ENCODE assay signal across 18 cellular contexts in genomic region chr1:67970088-67970487, GRCh38.
DNase-seq lines count a peak whose midpoint lies in the region; ATAC-seq, FAIRE-seq and TF ChIP-seq lines count a peak whose summit lies in the region.
"Had no signal": no experiment of that assay in that cellular context is flagged by ENCODE, and none has a peak within 500 bp of the region (broad histone marks: within the 10 kb centered on the region; RNA-seq: fewer than 3 reads in every experiment).

No MANE protein-coding gene starts in this region.

- H3K18ac ChIP-seq in trophoblast cell (ENCODE audit: low read length), result no peak overlapping the region

- DNase-seq in A549 (ENCODE audit: low read depth in 1 of 2, low spot score in 1 of 2) (peak in 1 of 2 experiments; percentile 40), HFFc6 (peak; percentile 85), amniotic epithelial cell (ENCODE audit: low read depth) (peak; percentile 86), fibroblast of villous mesenchyme (ENCODE audit: low read depth) (peak; percentile 64), NOMO-1 treated with dmso at 0.1 percent for 144 hours (lab: John Stamatoyannopoulos, UW; ENCODE audit: unreplicated experiment) (no peak), NCI-H1417 treated with DMSO at 0.1 percent for 48 hours (lab: John Stamatoyannopoulos, UW) (no peak), GOT3 (lab: John Stamatoyannopoulos, UW) (no peak), trophoblast cell (no peak)
- DNase-seq: activated CD4-positive, alpha-beta T cell treated with anti-CD3 and anti-CD28 coated beads, Interleukin-2, amount 10 ng/mL, durations not matched to agents 7 days and 5 days; activated gamma-delta T cell; glutamatergic neuron; left ventricle myocardium inferior; NCI-H1694 treated with DMSO at 0.1 percent for 48 hours; stimulated activated CD4-positive, alpha-beta T cell treated with anti-CD3 and anti-CD28 coated beads, Interleukin-12 subunit alpha, Interleukin-12 subunit beta, amount 100 ng/mL, for 4 hours; transverse colon had no signal

- H3K27me3 Mint-ChIP-seq in HFFc6 (ENCODE audit: insufficient read depth), result no peaks in the 10 kb centered on the region
- H3K27me3 Mint-ChIP-seq: activated CD4-positive, alpha-beta T cell treated with anti-CD3 and anti-CD28 coated beads, Interleukin-2, amount 10 ng/mL, durations not matched to agents 7 days and 5 days; IgD-negative memory B cell had no signal

- peak in 1 of 2 experiments; percentile 31; a peak in 1 of 6 replicates for ATAC-seq in A549

- no peaks in the 10 kb centered on the region for H3K79me2 ChIP-seq in trophoblast cell (ENCODE audit: control insufficient read depth, insufficient read depth, low read length, poor library complexity)

- H3K79me1 ChIP-seq in trophoblast cell (ENCODE audit: low read length), result no peaks in the 10 kb centered on the region

- H3K4me2 ChIP-seq in A549 (peak overlapping the region; percentile 39), trophoblast cell (ENCODE audit: low read length) (no peak overlapping the region)

- no peak overlapping the region for H3K4ac ChIP-seq in trophoblast cell (ENCODE audit: low read depth, low read length)

- H4K12ac ChIP-seq in trophoblast cell (ENCODE audit: low read depth, low read length), result no peak overlapping the region

- no peak overlapping the region for H2BK12ac ChIP-seq in trophoblast cell (ENCODE audit: low read length)

- H3K14ac ChIP-seq in trophoblast cell (ENCODE audit: low read length), result no peak overlapping the region

- H2BK5ac ChIP-seq in trophoblast cell (ENCODE audit: low read depth, low read length, poor library complexity), result no peak overlapping the region

- POLR2A ChIA-PET in A549 (lab: Yijun Ruan, JAX), result no interaction called here

- H3K9ac ChIP-seq in trophoblast cell (ENCODE audit: low read length), result no peak overlapping the region

- no peak for TF ChIP-seq POLR2A in A549 (IDR thresholded peaks at IDR 0.05; ENCODE audit: low read length)

- no peaks in the 10 kb centered on the region for H3K27me3 ChIP-seq in trophoblast cell (ENCODE audit: insufficient read depth, low read length)
- H3K27me3 ChIP-seq: transverse colon had no signal

- peaks cover 16% of the 10 kb centered on the region for H3K9me3 ChIP-seq in A549
- H3K9me3 ChIP-seq in trophoblast cell (ENCODE audit: insufficient read depth, low read depth, low read length), result no peaks in the 10 kb centered on the region
- H3K9me3 ChIP-seq: left ventricle myocardium inferior had no signal

- no peak overlapping the region for H4K8ac ChIP-seq in trophoblast cell (ENCODE audit: low read depth, low read length)

- TF ChIP-seq RAD21 in A549 (conservative IDR thresholded peaks at IDR 0.05 in 1 of 2, IDR thresholded peaks at IDR 0.05 in 1 of 2), result no peak

- H3K36me3 Mint-ChIP-seq in HFFc6 (ENCODE audit: low read depth), result peaks cover 14% of the 10 kb centered on the region
- H3K36me3 Mint-ChIP-seq: IgD-negative memory B cell had no signal

- H3K27ac ChIP-seq in A549 (peak overlapping the region; percentile 41 to 80; a peak in 5 of 6 replicates), trophoblast cell (ENCODE audit: low read depth, low read length) (no peak overlapping the region)
- H3K27ac ChIP-seq: left ventricle myocardium inferior, transverse colon had no signal

- H3K4me3 ChIP-seq in A549 (no peak overlapping the region), fibroblast of villous mesenchyme (ENCODE audit: low read depth, low read length) (no peak overlapping the region), trophoblast cell (ENCODE audit: low read depth, low read length) (no peak overlapping the region)
- H3K4me3 ChIP-seq: left ventricle myocardium inferior, transverse colon had no signal

- peaks cover 11% of the 10 kb centered on the region; the same call in 1 of the 3 replicates for H3K4me1 ChIP-seq in A549
- no peaks in the 10 kb centered on the region for H3K4me1 ChIP-seq in trophoblast cell (ENCODE audit: control insufficient read depth in 1 of 2, insufficient read depth in 2 of 2, low read length in 2 of 2)
- H3K4me1 ChIP-seq: left ventricle myocardium inferior, transverse colon had no signal

- no peaks in the 10 kb centered on the region for H3K36me3 ChIP-seq in trophoblast cell (ENCODE audit: control insufficient read depth in 1 of 2, insufficient read depth in 2 of 2, low read length in 2 of 2)
- H3K36me3 ChIP-seq: left ventricle myocardium inferior had no signal

- H3K9me3 Mint-ChIP-seq in HFFc6, result peaks cover 4% of the 10 kb centered on the region
- H3K9me3 Mint-ChIP-seq: activated CD4-positive, alpha-beta T cell treated with anti-CD3 and anti-CD28 coated beads, Interleukin-2, amount 10 ng/mL, durations not matched to agents 7 days and 5 days; T-helper 1 cell treated with Interleukin-12 subunit alpha and Interleukin-12 subunit beta and Interleukin-4 antibody, amounts not matched to agents 30 μg/mL and 1 μg/mL, for 36 hours had no signal

- CTCF ChIA-PET in A549 (lab: Yijun Ruan, JAX), result no interaction called here

- no peak overlapping the region for H3K23ac ChIP-seq in trophoblast cell (ENCODE audit: low read length)

- no peak for FAIRE-seq in A549 (lab: Jason Lieb, UNC)
- FAIRE-seq: GM12892 had no signal

- H3K27ac Mint-ChIP-seq in HFFc6, result peak overlapping the region; percentile 76
- H3K27ac Mint-ChIP-seq: activated CD4-positive, alpha-beta T cell treated with anti-CD3 and anti-CD28 coated beads, Interleukin-2, amount 10 ng/mL, durations not matched to agents 7 days and 5 days; IgD-negative memory B cell; T-helper 1 cell treated with Interleukin-12 subunit alpha and Interleukin-12 subunit beta and Interleukin-4 antibody, amounts not matched to agents 30 μg/mL and 1 μg/mL, for 36 hours had no signal

- no peak overlapping the region for H4K91ac ChIP-seq in trophoblast cell (ENCODE audit: low read depth, low read length)

- no peak overlapping the region for H2BK120ac ChIP-seq in trophoblast cell (ENCODE audit: insufficient read depth, low read length, poor library complexity)

- peak in 1 of 2 experiments; percentile 23; a peak in 1 of 5 replicates for TF ChIP-seq EP300 in A549 (IDR thresholded peaks at IDR 0.05)

- WGBS in A549 (ENCODE audit: missing lambda C conversion rate), result 9% methylated on average over 2 of the region's 2 CpGs
- no CpG with 5 or more reads among the region's 2 CpGs for WGBS in trophoblast cell (ENCODE audit: extremely low coverage, insufficient coverage, insufficient read length)

- H2AFZ ChIP-seq in trophoblast cell (ENCODE audit: insufficient read depth, low read length, poor library complexity), result no peak overlapping the region

- TF ChIP-seq CTCF in A549 (IDR thresholded peaks at IDR 0.05), result no peak
- TF ChIP-seq CTCF in HFFc6 (IDR thresholded peaks at IDR 0.05), result no peak
- TF ChIP-seq CTCF in fibroblast of villous mesenchyme (IDR thresholded peaks at IDR 0.05; ENCODE audit: insufficient read depth, low read depth, low read length), result no peak

- H3K4me1 Mint-ChIP-seq in HFFc6 (ENCODE audit: low read depth), result peaks cover 30% of the 10 kb centered on the region
- H3K4me1 Mint-ChIP-seq: activated CD4-positive, alpha-beta T cell treated with anti-CD3 and anti-CD28 coated beads, Interleukin-2, amount 10 ng/mL, durations not matched to agents 7 days and 5 days; IgD-negative memory B cell had no signal

- peak overlapping the region; percentile 79 for H3K4me3 Mint-ChIP-seq in HFFc6
- H3K4me3 Mint-ChIP-seq: activated CD4-positive, alpha-beta T cell treated with anti-CD3 and anti-CD28 coated beads, Interleukin-2, amount 10 ng/mL, durations not matched to agents 7 days and 5 days; IgD-negative memory B cell; T-helper 1 cell treated with Interleukin-12 subunit alpha and Interleukin-12 subunit beta and Interleukin-4 antibody, amounts not matched to agents 30 μg/mL and 1 μg/mL, for 36 hours had no signal

- no peak overlapping the region for H2AK5ac ChIP-seq in trophoblast cell (ENCODE audit: low read length)

TF ChIP-seq in A549, 52 proteins besides CTCF, POLR2A, EP300 and RAD21:
- no peak for TF ChIP-seq E2F6 (IDR thresholded peaks at IDR 0.05; ENCODE audit: borderline replicate concordance, low read depth)
- TF ChIP-seq MAX (IDR thresholded peaks at IDR 0.05), result no peak
- peak; percentile 39; the same call in 1 of the 2 replicates for TF ChIP-seq GATA3 (IDR thresholded peaks at IDR 0.05; ENCODE audit: borderline replicate concordance)
- peak; percentile 80 for TF ChIP-seq JUNB (IDR thresholded peaks at IDR 0.05)
- 0 out of 5 replicates have a peak, but pooled peaks of 1 of the 2 experiments have one; percentile 27 for TF ChIP-seq JUN (IDR thresholded peaks at IDR 0.05)
- TF ChIP-seq NR3C1 (IDR thresholded peaks at IDR 0.05), result no peak
- TF ChIP-seq FOSL2 (IDR thresholded peaks at IDR 0.05), result peak; percentile 84
- TF ChIP-seq FOSL2 (CRISPR knock-in tag; IDR thresholded peaks at IDR 0.05), result peak; percentile 79
- no peak for TF ChIP-seq ZFP36 (IDR thresholded peaks at IDR 0.05; ENCODE audit: borderline replicate concordance, partially characterized antibody)
- no peak for TF ChIP-seq MAFK (IDR thresholded peaks at IDR 0.05; ENCODE audit: partially characterized antibody)
- no peak for TF ChIP-seq NPAS2 (CRISPR knock-in tag; IDR thresholded peaks at IDR 0.05; ENCODE audit: borderline replicate concordance)
- TF ChIP-seq RNF2 (IDR thresholded peaks at IDR 0.05; ENCODE audit: borderline replicate concordance, low read depth), result no peak
- TF ChIP-seq HMGXB4 (CRISPR knock-in tag; IDR thresholded peaks at IDR 0.05; ENCODE audit: borderline replicate concordance), result no peak
TF ChIP-seq in A549: peak in this region for 4.

Comparison
In these comparisons a context has a peak if more than half of its experiments do, and no peak if none do; other contexts are left out.
1. DNase-seq: peak in HFFc6 (single experiment), amniotic epithelial cell (single experiment) and fibroblast of villous mesenchyme (single experiment); none in NOMO-1 treated with dmso at 0.1 percent for 144 hours (single experiment), NCI-H1417 treated with DMSO at 0.1 percent for 48 hours (single experiment), GOT3 (single experiment) and trophoblast cell (0 of 2).